ENCODE assay signal across 23 cellular contexts in genomic region chr1:68811806-68812205, GRCh38.
DNase-seq lines count a peak whose midpoint lies in the region; ATAC-seq and TF ChIP-seq lines count a peak whose summit lies in the region.
"Had no signal": no experiment of that assay in that cellular context is flagged by ENCODE, and none has a peak within 500 bp of the region (broad histone marks: within the 10 kb centered on the region; RNA-seq: fewer than 3 reads in every experiment).

No MANE protein-coding gene starts in this region.

- no peaks in the 10 kb centered on the region for H3K36me3 ChIP-seq in PC-9 (ENCODE audit: low read depth)
- H3K36me3 ChIP-seq: BE2C, upper lobe of right lung had no signal

- no peak for TF ChIP-seq CTCF in PC-9 (conservative IDR thresholded peaks at IDR 0.05)

- no peak overlapping the region for H3K27ac ChIP-seq in PC-9
- H3K27ac ChIP-seq: upper lobe of right lung had no signal

- H3K9me3 ChIP-seq in PC-9 (ENCODE audit: insufficient read depth, low read depth): no peaks in the 10 kb centered on the region
- H3K9me3 ChIP-seq: BE2C, upper lobe of right lung had no signal

- no peak for ATAC-seq in GM18873 (IDR thresholded peaks at IDR 0.05; ENCODE audit: low FRiP score, unreplicated experiment)
- no peak for ATAC-seq in GM21423 (IDR thresholded peaks at IDR 0.05; ENCODE audit: unreplicated experiment)
- ATAC-seq: activated T-helper 17 cell treated with anti-CD3 and anti-CD28 coated beads, Interleukin-2, amount 50 U/mL, for 72 hours; natural killer cell; T-cell; upper lobe of right lung had no signal

- H4K20me1 ChIP-seq in PC-9 (ENCODE audit: insufficient read depth): no peaks in the 10 kb centered on the region

- intact Hi-C loops in head of caudate nucleus (cut with DNase I): no loop called here
- intact Hi-C loops in PC-9 (cut with micrococcal nuclease; ENCODE audit: unreplicated experiment): no loop called here

- no TSS peak for BruUV-seq in PC-9 (replicated peaks; lab: Mats Ljungman, UMichigan)

- H3K9me2 ChIP-seq in PC-9 (ENCODE audit: insufficient read depth): no peaks in the 10 kb centered on the region

- H3K4me3 ChIP-seq in PC-9: no peak overlapping the region
- H3K4me3 ChIP-seq: upper lobe of right lung had no signal

- CTCF ChIA-PET in PC-9 (lab: Charles Lee): no interaction called here

- H3F3A ChIP-seq in PC-9 (ENCODE audit: insufficient read depth, low read depth): no peaks in the 10 kb centered on the region

- no peaks in the 10 kb centered on the region for H3K4me1 ChIP-seq in PC-9 (replicated peaks; ENCODE audit: insufficient read depth)
- H3K4me1 ChIP-seq: BE2C, upper lobe of right lung had no signal

- H2AFZ ChIP-seq in PC-9: no peak overlapping the region

- H3K79me2 ChIP-seq in PC-9 (ENCODE audit: low read depth): no peaks in the 10 kb centered on the region

- H3K4me2 ChIP-seq in PC-9: no peak overlapping the region

- no peaks in the 10 kb centered on the region for H3K27me3 ChIP-seq in PC-9 (ENCODE audit: insufficient read depth, low read depth)
- H3K27me3 ChIP-seq: BE2C, upper lobe of right lung had no signal

- DNase-seq in Ammon's horn (ENCODE audit: low spot score): peak; percentile 56
- peak; percentile 22 for DNase-seq in NCI-H1436 treated with DMSO at 0.1 percent for 48 hours (lab: John Stamatoyannopoulos, UW)
- DNase-seq in NCI-H774 (lab: John Stamatoyannopoulos, UW): peak; percentile 6
- peak in 31 of 42 donors; percentile 4 to 66 (median 32) for DNase-seq in head of caudate nucleus
- DNase-seq in GM19240 (ENCODE audit: insufficient read length, low spot score): no peak
- DNase-seq in PC-9: no peak
- DNase-seq: activated CD4-positive, alpha-beta T cell treated with anti-CD3 and anti-CD28 coated beads, Interleukin-2, amount 50 U/mL, for 48 hours; activated CD8-positive, alpha-beta memory T cell treated with anti-CD3 and anti-CD28 coated beads, Interleukin-2, amount 50 U/mL, for 48 hours; activated naive CD8-positive, alpha-beta T cell treated with anti-CD3 and anti-CD28 coated beads, Interleukin-2, amount 10 ng/mL, durations not matched to agents 7 days and 5 days; BE2C; cerebellar nuclear complex; DND-41; foreskin fibroblast; H7; Karpas-422; natural killer cell; retina; SIG-M5; T-cell; upper lobe of right lung had no signal

- POLR2A ChIA-PET in PC-9 (lab: Charles Lee; ENCODE audit: unreplicated experiment): no interaction called here

Comparison
In these comparisons a context has a peak if more than half of its experiments do, and no peak if none do; other contexts are left out.
1. DNase-seq: peak in Ammon's horn (single experiment), NCI-H1436 treated with DMSO at 0.1 percent for 48 hours (single experiment), NCI-H774 (single experiment) and head of caudate nucleus (31 of 42); none in GM19240 (single experiment) and PC-9 (0 of 2).